Comparison of ENCODE assay signal across 19 cellular contexts in the genomic region with DNA sequence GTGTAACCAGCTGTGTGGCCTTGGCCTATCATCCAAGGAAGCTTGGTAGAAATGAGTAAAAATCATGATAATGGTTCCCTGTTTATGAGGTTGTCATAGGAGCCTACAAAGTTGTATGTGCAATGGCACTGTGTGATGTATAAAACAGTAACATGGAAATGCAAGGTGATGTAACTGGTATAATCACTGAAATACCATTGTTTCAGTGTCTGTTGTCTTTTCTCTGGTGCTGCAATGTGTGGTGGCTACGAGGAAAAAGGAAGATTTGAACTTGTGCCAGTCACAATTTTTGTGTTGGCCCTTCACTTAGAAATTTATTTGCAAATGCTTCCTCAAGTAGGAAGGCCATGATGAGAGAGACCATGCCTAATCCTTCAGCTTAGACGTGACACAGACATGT.
DNase-seq lines count a peak whose midpoint lies in the region; ATAC-seq and TF ChIP-seq lines count a peak whose summit lies in the region.
"Had no signal": no experiment of that assay in that cellular context is flagged by ENCODE, and none has a peak within 500 bp of the region (broad histone marks: within the 10 kb centered on the region; RNA-seq: fewer than 3 reads in every experiment).

No MANE protein-coding gene starts in this region.

- no peaks in the 10 kb centered on the region for H3K9me2 ChIP-seq in OCI-LY1 (ENCODE audit: low read depth, low read length)

- H3K4me1 Mint-ChIP-seq in naive thymus-derived CD4-positive, alpha-beta T cell: peaks cover 0 to 6% (median 0%) of the 10 kb centered on the region in 7 donors
- H3K4me1 Mint-ChIP-seq in nephron progenitor cell: peaks cover 23% of the 10 kb centered on the region

- no peaks in the 10 kb centered on the region for H3K27me3 ChIP-seq in OCI-LY1 (ENCODE audit: insufficient read depth, low read length)
- H3K27me3 ChIP-seq in naive thymus-derived CD4-positive, alpha-beta T cell (ENCODE audit: control insufficient read depth in 2 of 2, insufficient read depth in 2 of 2, low read length in 2 of 2): no peaks in the 10 kb centered on the region
- no peaks in the 10 kb centered on the region for H3K27me3 ChIP-seq in upper lobe of right lung
- H3K27me3 ChIP-seq: BE2C, MG63 had no signal

- peaks cover 5% of the 10 kb centered on the region for H3K36me3 ChIP-seq in OCI-LY1 (ENCODE audit: insufficient read depth, low read length)
- no peaks in the 10 kb centered on the region for H3K36me3 ChIP-seq in naive thymus-derived CD4-positive, alpha-beta T cell (ENCODE audit: control insufficient read depth in 2 of 3, insufficient read depth in 3 of 3, low read length in 3 of 3)
- H3K36me3 ChIP-seq in upper lobe of right lung: peaks cover 5% of the 10 kb centered on the region
- H3K36me3 ChIP-seq: BE2C had no signal

- no peak overlapping the region for H2AFZ ChIP-seq in OCI-LY1 (ENCODE audit: low read length)

- H3K27me3 Mint-ChIP-seq in naive thymus-derived CD4-positive, alpha-beta T cell: peaks cover 0 to 3% (median 0%) of the 10 kb centered on the region in 5 donors
- no peaks in the 10 kb centered on the region for H3K27me3 Mint-ChIP-seq in nephron progenitor cell (ENCODE audit: low read depth, poor library complexity)

- intact Hi-C loops in naive thymus-derived CD4-positive, alpha-beta T cell (cut with micrococcal nuclease): no loop called here
- intact Hi-C loops in upper lobe of right lung (cut with DNase I): no loop called here

- H3K9me3 ChIP-seq in OCI-LY1 (ENCODE audit: low read length): no peaks in the 10 kb centered on the region
- no peaks in the 10 kb centered on the region for H3K9me3 ChIP-seq in naive thymus-derived CD4-positive, alpha-beta T cell (ENCODE audit: control insufficient read depth in 2 of 3, low read length in 3 of 3)
- H3K9me3 ChIP-seq in upper lobe of right lung: no peaks in the 10 kb centered on the region
- H3K9me3 ChIP-seq: BE2C, MG63 had no signal

- H3K4me3 ChIP-seq in OCI-LY1 (ENCODE audit: low read depth, low read length, poor library complexity, severe bottlenecking) (no peak overlapping the region), upper lobe of right lung (no peak overlapping the region)
- no peak overlapping the region for H3K4me3 ChIP-seq in naive thymus-derived CD4-positive, alpha-beta T cell (ENCODE audit: low read length)
- H3K4me3 ChIP-seq: MG63, SK-N-MC had no signal

- POLR2A ChIA-PET in naive thymus-derived CD4-positive, alpha-beta T cell (lab: Charles Lee): no interaction called here

- H3K4me3 Mint-ChIP-seq in naive thymus-derived CD4-positive, alpha-beta T cell: no peak overlapping the region
- H3K4me3 Mint-ChIP-seq in nephron progenitor cell: no peak overlapping the region

- no peak overlapping the region for H3K4me2 ChIP-seq in OCI-LY1 (ENCODE audit: low read length)

- no peak overlapping the region for H3K27ac Mint-ChIP-seq in naive thymus-derived CD4-positive, alpha-beta T cell
- no peak overlapping the region for H3K27ac Mint-ChIP-seq in nephron progenitor cell

- H3K36me3 Mint-ChIP-seq in naive thymus-derived CD4-positive, alpha-beta T cell: peaks cover 0 to 4% (median 0%) of the 10 kb centered on the region in 5 donors
- H3K36me3 Mint-ChIP-seq in nephron progenitor cell (ENCODE audit: low read depth): peaks cover 43% of the 10 kb centered on the region

- no peak overlapping the region for H3K9ac ChIP-seq in OCI-LY1 (ENCODE audit: low read length)

- no peaks in the 10 kb centered on the region for H3F3A ChIP-seq in OCI-LY1 (ENCODE audit: insufficient read depth, low read length)

- CTCF ChIA-PET in naive thymus-derived CD4-positive, alpha-beta T cell (lab: Charles Lee): no interaction called here

- H3K79me2 ChIP-seq in OCI-LY1 (ENCODE audit: insufficient read depth, low read length): peaks cover 15% of the 10 kb centered on the region

- H3K27ac ChIP-seq in OCI-LY1 (ENCODE audit: low read depth, low read length, poor library complexity, severe bottlenecking) (peak overlapping the region; percentile 94), caudate nucleus (ENCODE audit: low read depth, low read length) (peak overlapping the region; percentile 93), upper lobe of right lung (no peak overlapping the region)
- no peak overlapping the region for H3K27ac ChIP-seq in naive thymus-derived CD4-positive, alpha-beta T cell (ENCODE audit: low read depth, low read length)
- H3K27ac ChIP-seq: SK-N-MC had no signal

- ATAC-seq in naive thymus-derived CD4-positive, alpha-beta T cell: peak; percentile 45
- ATAC-seq in upper lobe of right lung: peak; percentile 41
- ATAC-seq in HG02840 (IDR thresholded peaks at IDR 0.05; ENCODE audit: low FRiP score, unreplicated experiment): no peak
- ATAC-seq: Panc1, Right ventricle myocardium inferior had no signal

- no peaks in the 10 kb centered on the region for H4K20me1 ChIP-seq in OCI-LY1 (ENCODE audit: insufficient read depth, low read length)

- DNase-seq in caudate nucleus (lab: John Stamatoyannopoulos, UW): no peak
- no peak for DNase-seq in naive thymus-derived CD4-positive, alpha-beta T cell
- no peak for DNase-seq in upper lobe of right lung
- DNase-seq in DMS153 treated with DMSO at 0.1 percent for 48 hours (lab: John Stamatoyannopoulos, UW; ENCODE audit: unreplicated experiment): no peak
- no peak for DNase-seq in nephron progenitor cell
- DNase-seq: BE2C, DND-41, Karpas-422, MG63, NCI-H1092, NCI-H146, NCI-H2081, NCI-H510A treated with DMSO at 0.1 percent for 48 hours, NCI-H82 had no signal

- H3K9me3 Mint-ChIP-seq in naive thymus-derived CD4-positive, alpha-beta T cell: no peaks in the 10 kb centered on the region
- H3K9me3 Mint-ChIP-seq in nephron progenitor cell: no peaks in the 10 kb centered on the region

- TF ChIP-seq CTCF in OCI-LY1 (IDR thresholded peaks at IDR 0.05; ENCODE audit: low read length) (no peak), upper lobe of right lung (IDR thresholded peaks at IDR 0.05) (no peak), nephron progenitor cell (IDR thresholded peaks at IDR 0.05) (no peak)

- H3K4me1 ChIP-seq in OCI-LY1 (ENCODE audit: insufficient read depth, low read length, severe bottlenecking): peaks cover 77% of the 10 kb centered on the region
- H3K4me1 ChIP-seq in naive thymus-derived CD4-positive, alpha-beta T cell (ENCODE audit: control insufficient read depth in 2 of 2, insufficient read depth in 2 of 2, low read length in 2 of 2): peaks cover 0 to 6% of the 10 kb centered on the region in 2 donors
- H3K4me1 ChIP-seq in upper lobe of right lung: peaks cover 28% of the 10 kb centered on the region

Comparison
In these comparisons a context has a peak if more than half of its experiments do, and no peak if none do; other contexts are left out.
1. H3K27ac ChIP-seq: peak in OCI-LY1 (single experiment) and caudate nucleus (single experiment); none in naive thymus-derived CD4-positive, alpha-beta T cell (single experiment) and upper lobe of right lung (single experiment).